In the genomic region with DNA sequence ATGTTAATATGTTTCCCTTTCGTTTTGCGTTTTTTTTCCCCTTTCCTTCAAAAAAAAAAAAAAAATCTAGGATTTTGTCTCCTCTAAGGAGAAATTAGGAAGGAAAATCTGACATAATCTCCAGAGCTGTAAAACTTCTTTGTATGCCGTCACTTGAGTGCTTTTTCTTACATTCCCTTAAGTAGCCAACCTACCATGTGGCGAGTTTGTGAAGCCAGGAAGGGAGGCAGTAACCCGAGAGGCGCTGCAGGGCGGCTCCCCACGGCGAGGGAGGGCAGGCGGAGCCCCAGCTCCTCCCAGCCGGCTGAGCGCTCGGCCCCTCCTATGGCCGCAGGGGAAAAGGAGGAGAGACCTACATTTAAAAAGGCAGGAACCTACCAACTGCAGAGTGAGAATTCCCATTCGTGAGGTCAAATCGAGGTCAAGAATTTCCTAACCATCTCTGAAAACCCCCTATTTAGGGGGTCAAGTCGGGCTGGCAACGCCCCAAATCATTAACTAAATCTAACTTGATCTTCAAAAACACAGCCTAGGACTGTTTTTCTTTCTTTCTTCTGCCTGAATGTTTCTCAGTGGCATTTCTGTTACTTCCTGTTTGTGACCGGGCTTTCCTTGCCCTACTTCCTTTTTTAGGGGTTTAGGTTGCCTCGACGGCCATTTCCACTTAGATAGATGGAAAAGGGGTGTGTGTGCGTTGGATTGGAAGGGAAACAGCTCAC, we compare ENCODE assay signal across 8 cellular contexts.
DNase-seq lines count a peak whose midpoint lies in the region; ATAC-seq and TF ChIP-seq lines count a peak whose summit lies in the region.

No MANE protein-coding gene starts in this region.

- H3K27ac Mint-ChIP-seq in IgD-negative memory B cell = peak overlapping the region; percentile 63 to 92 (median 89)
- peak overlapping the region; percentile 65 to 96 (median 91) for H3K27ac Mint-ChIP-seq in naive B cell

- DNase-seq in DMS53 treated with DMSO at 0.1 percent for 48 hours (lab: John Stamatoyannopoulos, UW; ENCODE audit: unreplicated experiment) (peak; percentile 92), fibroblast of gingiva (ENCODE audit: low read depth) (peak; percentile 97), naive B cell (peak; percentile 61)
- DNase-seq in activated T-helper 1 cell treated with anti-CD3 and anti-CD28 coated beads, Interleukin-2, amount 50 U/mL, for 16 hours (ENCODE audit: low read depth in 1 of 2, low spot score in 1 of 2) = peak; percentile 26 to 51
- DNase-seq in stimulated activated naive CD4-positive, alpha-beta T cell (lab: John Stamatoyannopoulos, UW) = peak; percentile 25 to 63 (median 48)

- H3K4me1 Mint-ChIP-seq in IgD-negative memory B cell = peaks cover 21 to 27% (median 21%) of the 10 kb centered on the region in 3 donors
- H3K4me1 Mint-ChIP-seq in naive B cell = peaks cover 16 to 28% (median 25%) of the 10 kb centered on the region in 3 donors

- H3K9me3 Mint-ChIP-seq in IgD-negative memory B cell = peaks cover 0 to under 1% (median 0%) of the 10 kb centered on the region in 3 donors
- peaks cover 0 to 4% (median 0%) of the 10 kb centered on the region in 7 donors for H3K9me3 Mint-ChIP-seq in naive B cell

- H3K27me3 Mint-ChIP-seq in IgD-negative memory B cell (no peaks in the 10 kb centered on the region), naive B cell (no peaks in the 10 kb centered on the region)

- peak overlapping the region; percentile 75 to 92 (median 88) for H3K4me3 Mint-ChIP-seq in IgD-negative memory B cell
- peak overlapping the region; percentile 75 to 91 (median 89) for H3K4me3 Mint-ChIP-seq in naive B cell

- ATAC-seq in GM21717 (IDR thresholded peaks at IDR 0.05; ENCODE audit: unreplicated experiment) = peak; percentile 80
- ATAC-seq in naive B cell (ENCODE audit: low read depth in 2 of 2) = peak; percentile 79 to 80

- no peaks in the 10 kb centered on the region for H3K36me3 Mint-ChIP-seq in IgD-negative memory B cell
- peaks cover 0 to 4% of the 10 kb centered on the region in 2 donors for H3K36me3 Mint-ChIP-seq in naive B cell

TF ChIP-seq in PFSK-1, 5 proteins besides CTCF, POLR2A, EP300 and RAD21:
- TF ChIP-seq SIN3A (IDR thresholded peaks at IDR 0.05; ENCODE audit: borderline replicate concordance, insufficient read depth, low read length) = no peak
- TF ChIP-seq FOXP2 (optimal IDR thresholded peaks at IDR 0.05; ENCODE audit: borderline replicate concordance, extremely low read depth, extremely low read length, insufficient read depth) = no peak
- peak; percentile 72; the same call in 1 of the 2 replicates for TF ChIP-seq TAF1 (IDR thresholded peaks at IDR 0.05; ENCODE audit: borderline replicate concordance, insufficient read depth, low read length)
- TF ChIP-seq POLR2AphosphoS5 (IDR thresholded peaks at IDR 0.05; ENCODE audit: low read depth, low read length) = peak; percentile 39; the same call in 1 of the 2 replicates
- TF ChIP-seq, protein P1, sequence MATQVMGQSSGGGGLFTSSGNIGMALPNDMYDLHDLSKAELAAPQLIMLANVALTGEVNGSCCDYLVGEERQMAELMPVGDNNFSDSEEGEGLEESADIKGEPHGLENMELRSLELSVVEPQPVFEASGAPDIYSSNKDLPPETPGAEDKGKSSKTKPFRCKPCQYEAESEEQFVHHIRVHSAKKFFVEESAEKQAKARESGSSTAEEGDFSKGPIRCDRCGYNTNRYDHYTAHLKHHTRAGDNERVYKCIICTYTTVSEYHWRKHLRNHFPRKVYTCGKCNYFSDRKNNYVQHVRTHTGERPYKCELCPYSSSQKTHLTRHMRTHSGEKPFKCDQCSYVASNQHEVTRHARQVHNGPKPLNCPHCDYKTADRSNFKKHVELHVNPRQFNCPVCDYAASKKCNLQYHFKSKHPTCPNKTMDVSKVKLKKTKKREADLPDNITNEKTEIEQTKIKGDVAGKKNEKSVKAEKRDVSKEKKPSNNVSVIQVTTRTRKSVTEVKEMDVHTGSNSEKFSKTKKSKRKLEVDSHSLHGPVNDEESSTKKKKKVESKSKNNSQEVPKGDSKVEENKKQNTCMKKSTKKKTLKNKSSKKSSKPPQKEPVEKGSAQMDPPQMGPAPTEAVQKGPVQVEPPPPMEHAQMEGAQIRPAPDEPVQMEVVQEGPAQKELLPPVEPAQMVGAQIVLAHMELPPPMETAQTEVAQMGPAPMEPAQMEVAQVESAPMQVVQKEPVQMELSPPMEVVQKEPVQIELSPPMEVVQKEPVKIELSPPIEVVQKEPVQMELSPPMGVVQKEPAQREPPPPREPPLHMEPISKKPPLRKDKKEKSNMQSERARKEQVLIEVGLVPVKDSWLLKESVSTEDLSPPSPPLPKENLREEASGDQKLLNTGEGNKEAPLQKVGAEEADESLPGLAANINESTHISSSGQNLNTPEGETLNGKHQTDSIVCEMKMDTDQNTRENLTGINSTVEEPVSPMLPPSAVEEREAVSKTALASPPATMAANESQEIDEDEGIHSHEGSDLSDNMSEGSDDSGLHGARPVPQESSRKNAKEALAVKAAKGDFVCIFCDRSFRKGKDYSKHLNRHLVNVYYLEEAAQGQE (IDR thresholded peaks at IDR 0.05; ENCODE audit: insufficient read depth in 1 of 2, low read depth in 2 of 2, low read length in 2 of 2) = no peak

Comparison
In these comparisons a context has a peak if more than half of its experiments do, and no peak if none do; other contexts are left out.
1. Peak in every context shown above with its lines: DNase-seq and ATAC-seq.
2. DNase-seq: peak in every context shown above with its lines; median percentile 97 in fibroblast of gingiva; 92 in DMS53 treated with DMSO at 0.1 percent for 48 hours; 61 in naive B cell; 48 in stimulated activated naive CD4-positive, alpha-beta T cell; 38 in activated T-helper 1 cell treated with anti-CD3 and anti-CD28 coated beads, Interleukin-2, amount 50 U/mL, for 16 hours.